1 cellular context compared by ENCODE assay signal in the genomic region with DNA sequence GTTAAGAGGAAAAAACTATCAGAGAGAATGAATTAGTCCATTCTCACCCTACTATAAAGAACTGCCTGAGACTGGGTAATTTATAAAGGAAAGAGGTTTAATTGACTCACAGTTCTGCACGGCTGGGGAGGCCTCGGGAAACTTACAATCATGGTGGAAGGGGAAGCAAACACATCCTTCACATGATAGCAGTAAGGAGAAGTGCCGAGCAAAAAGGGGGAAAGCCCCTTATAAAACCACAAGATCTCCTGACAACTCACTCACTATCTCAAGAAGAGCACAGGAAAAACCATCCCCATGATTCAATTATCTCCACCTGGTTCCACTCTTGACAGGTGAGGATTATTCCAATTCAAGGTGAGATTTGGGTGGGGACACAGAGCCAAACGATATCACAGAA.
A peak's percentile ranks its signal among the peaks of the same experiment; 100 is the strongest.
TF ChIP-seq lines count a peak whose summit lies in the region.

No MANE protein-coding gene starts in this region.

TF ChIP-seq in GM12878, 131 proteins besides CTCF, POLR2A, EP300 and RAD21:
- peak; percentile 21; the same call in 1 of the 2 replicates for TF ChIP-seq RUNX3 (IDR thresholded peaks at IDR 0.05; ENCODE audit: low read length)
